Comparison of ENCODE assay signal across 1 cellular context in the genomic region with DNA sequence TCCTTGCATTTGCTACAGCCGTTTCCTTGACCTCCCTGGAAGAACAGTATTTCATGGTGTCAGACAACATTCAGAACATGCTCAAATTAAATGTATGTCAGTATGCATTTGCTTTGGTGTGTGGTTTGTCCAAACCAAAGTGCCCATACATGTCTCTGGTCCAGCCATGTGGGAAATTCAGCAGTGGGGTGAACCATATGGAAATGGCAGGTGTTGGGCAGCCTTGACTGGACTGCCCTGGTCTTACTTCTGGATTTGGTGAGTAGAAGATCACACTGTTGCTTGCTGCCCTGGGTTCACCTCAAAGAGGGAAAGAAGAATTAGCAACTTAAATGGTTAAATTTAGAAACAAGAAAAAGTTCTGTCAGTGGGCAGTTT.
TF ChIP-seq lines count a peak whose summit lies in the region.

No MANE protein-coding gene starts in this region.

TF ChIP-seq in H1, 55 proteins besides CTCF, POLR2A, EP300 and RAD21 (continued from another document):
- no peak for TF ChIP-seq HDAC2 (IDR thresholded peaks at IDR 0.05; ENCODE audit: borderline replicate concordance in 1 of 2, low read depth in 2 of 2, low read length in 2 of 2)
TF ChIP-seq in H1: peak in this region for 1.
